12 cellular contexts compared by ENCODE assay signal in the genomic region with DNA sequence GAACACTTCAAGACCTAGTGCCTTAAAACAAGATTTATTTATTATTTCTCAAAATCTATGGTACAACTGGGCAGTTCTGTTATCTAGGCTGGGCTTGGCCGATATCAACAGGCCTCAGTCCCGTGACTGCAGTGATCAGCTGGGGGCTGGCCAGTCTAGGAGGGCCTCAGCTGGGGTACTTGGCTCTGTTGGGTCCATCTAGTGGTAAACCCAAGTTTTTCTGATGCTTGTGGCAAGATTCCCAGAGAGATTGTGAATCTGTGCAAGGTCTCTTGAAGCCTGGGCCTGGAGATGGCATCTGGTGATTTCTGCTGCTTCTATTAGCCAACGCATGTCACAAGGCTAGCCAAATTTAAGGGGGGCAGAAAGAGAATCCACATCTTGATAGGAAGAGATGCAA.
A peak's percentile ranks its signal among the peaks of the same experiment; 100 is the strongest.
DNase-seq lines count a peak whose midpoint lies in the region; ATAC-seq and TF ChIP-seq lines count a peak whose summit lies in the region.
"Had no signal": no experiment of that assay in that cellular context is flagged by ENCODE, and none has a peak within 500 bp of the region (broad histone marks: within the 10 kb centered on the region; RNA-seq: fewer than 3 reads in every experiment).

No MANE protein-coding gene starts in this region.

- H2BK5ac ChIP-seq in H9 (ENCODE audit: insufficient read length, low read length), result no peak overlapping the region

- peak; percentile 63 for TF ChIP-seq CTCF in H9 (conservative IDR thresholded peaks at IDR 0.05)
- TF ChIP-seq CTCF in PC-3 (conservative IDR thresholded peaks at IDR 0.05; ENCODE audit: low read depth, low read length), result 0 out of 2 replicates have a peak, but pooled peaks have one; percentile 9
- peak; percentile 18 for TF ChIP-seq CTCF in epithelial cell of proximal tubule (conservative IDR thresholded peaks at IDR 0.05; ENCODE audit: low read depth, low read length)
- peak; percentile 50 for TF ChIP-seq CTCF in neural progenitor cell (IDR thresholded peaks at IDR 0.05)

- BruUV-seq in PC-3 (replicated peaks; lab: Mats Ljungman, UMichigan), result no TSS peak

- H3K36me3 ChIP-seq in PC-3 (ENCODE audit: low read depth, low read length), result no peaks in the 10 kb centered on the region
- H3K36me3 ChIP-seq in neural progenitor cell, result no peaks in the 10 kb centered on the region
- H3K36me3 ChIP-seq: vagina had no signal

- H3K9me3 ChIP-seq in H9 (ENCODE audit: control insufficient read depth, low read depth, low read length) (no peaks in the 10 kb centered on the region), PC-3 (ENCODE audit: low read length) (no peaks in the 10 kb centered on the region), neural progenitor cell (ENCODE audit: low read depth) (no peaks in the 10 kb centered on the region)
- H3K9me3 ChIP-seq: vagina had no signal

- POLR2A ChIA-PET in PC-3 (lab: Charles Lee; ENCODE audit: unreplicated experiment), result no interaction called here

- no peak overlapping the region for H3K4me3 ChIP-seq in PC-3 (ENCODE audit: low read length)
- no peak overlapping the region for H3K4me3 ChIP-seq in epithelial cell of proximal tubule (ENCODE audit: low read depth, low read length)
- no peak overlapping the region for H3K4me3 ChIP-seq in neural progenitor cell
- H3K4me3 ChIP-seq: SK-N-MC, vagina had no signal

- H2BK20ac ChIP-seq in H9 (ENCODE audit: low read depth, low read length, poor library complexity, severe bottlenecking), result no peak overlapping the region

- no peaks in the 10 kb centered on the region for H3K4me1 Mint-ChIP-seq in H9
- peaks cover 3% of the 10 kb centered on the region for H3K4me1 Mint-ChIP-seq in neural progenitor cell
- no peaks in the 10 kb centered on the region for H3K4me1 Mint-ChIP-seq in activated T-cell treated with anti-CD3 and anti-CD28 coated beads, Interleukin-2, amount 50 U/mL, for 24 hours (ENCODE audit: low read depth)
- H3K4me1 Mint-ChIP-seq: activated CD4-positive, alpha-beta T cell treated with anti-CD3 and anti-CD28 coated beads, Interleukin-2, amount 10 ng/mL, durations not matched to agents 24 days and 14 days; activated naive CD4-positive, alpha-beta T cell treated with anti-CD3 and anti-CD28 coated beads, Interleukin-2, amount 10 ng/mL, durations not matched to agents 7 days and 5 days had no signal

- H3K9me2 ChIP-seq in PC-3 (replicated peaks; ENCODE audit: low read length), result no peaks in the 10 kb centered on the region

- no peak overlapping the region for H2BK120ac ChIP-seq in H9 (ENCODE audit: low read depth, low read length, poor library complexity, severe bottlenecking)

- no peak overlapping the region for H3T11ph ChIP-seq in H9 (ENCODE audit: low read length)

- H3K4me1 ChIP-seq in H9 (ENCODE audit: insufficient read depth, low read length) (no peaks in the 10 kb centered on the region), PC-3 (ENCODE audit: insufficient read depth, low read length) (no peaks in the 10 kb centered on the region), neural progenitor cell (no peaks in the 10 kb centered on the region)
- H3K4me1 ChIP-seq: vagina had no signal

- intact Hi-C loops in PC-3 (cut with micrococcal nuclease), result no loop called here

- H3K9ac ChIP-seq in H9 (ENCODE audit: extremely low read depth, insufficient read length, low read length) (no peak overlapping the region), PC-3 (ENCODE audit: low read length) (no peak overlapping the region), neural progenitor cell (no peak overlapping the region)

- H3K79me2 ChIP-seq in H9 (ENCODE audit: insufficient read depth, low read length) (no peaks in the 10 kb centered on the region), PC-3 (ENCODE audit: low read length) (no peaks in the 10 kb centered on the region), neural progenitor cell (ENCODE audit: low read depth) (no peaks in the 10 kb centered on the region)

- no peak overlapping the region for H3K56ac ChIP-seq in H9 (ENCODE audit: insufficient read length, low read depth, low read length)

- no peaks in the 10 kb centered on the region for H4K20me1 ChIP-seq in H9 (ENCODE audit: control insufficient read depth, insufficient read depth, insufficient read length)
- no peaks in the 10 kb centered on the region for H4K20me1 ChIP-seq in PC-3 (ENCODE audit: low read length)
- H4K20me1 ChIP-seq in neural progenitor cell (ENCODE audit: low read depth), result no peaks in the 10 kb centered on the region

- H3K27me3 ChIP-seq in H9 (ENCODE audit: insufficient read depth, low read length) (no peaks in the 10 kb centered on the region), PC-3 (ENCODE audit: low read length) (no peaks in the 10 kb centered on the region), neural progenitor cell (no peaks in the 10 kb centered on the region)
- H3K27me3 ChIP-seq: vagina had no signal

- H3K4me2 ChIP-seq in H9 (ENCODE audit: insufficient read depth, insufficient read length, low read length) (no peak overlapping the region), PC-3 (ENCODE audit: low read length) (no peak overlapping the region), neural progenitor cell (no peak overlapping the region)

- no peak overlapping the region for H2BK15ac ChIP-seq in H9 (ENCODE audit: low read depth, low read length)

- H4K8ac ChIP-seq in H9 (replicated peaks; ENCODE audit: insufficient read length, low read depth, low read length), result no peak overlapping the region

- no peak overlapping the region for H2AFZ ChIP-seq in H9 (ENCODE audit: low read length)
- no peak overlapping the region for H2AFZ ChIP-seq in PC-3 (ENCODE audit: low read length)
- H2AFZ ChIP-seq in neural progenitor cell (replicated peaks), result peak overlapping the region; percentile 13

- CTCF ChIA-PET in PC-3 (lab: Charles Lee), result no interaction called here

- no peak overlapping the region for H4K91ac ChIP-seq in H9 (ENCODE audit: insufficient read length, low read depth, low read length)

- no peak overlapping the region for H3K4ac ChIP-seq in H9 (ENCODE audit: low read depth, low read length)

- H3K9me3 Mint-ChIP-seq in H9, result no peaks in the 10 kb centered on the region
- H3K9me3 Mint-ChIP-seq in neural progenitor cell, result no peaks in the 10 kb centered on the region
- H3K9me3 Mint-ChIP-seq in activated T-cell treated with anti-CD3 and anti-CD28 coated beads, Interleukin-2, amount 50 U/mL, for 24 hours, result peaks cover 27% of the 10 kb centered on the region
- H3K9me3 Mint-ChIP-seq: activated CD4-positive, alpha-beta T cell treated with anti-CD3 and anti-CD28 coated beads, Interleukin-2, amount 10 ng/mL, durations not matched to agents 24 days and 14 days had no signal

- no peak overlapping the region for H3K4me3 Mint-ChIP-seq in H9
- H3K4me3 Mint-ChIP-seq in neural progenitor cell, result no peak overlapping the region
- no peak overlapping the region for H3K4me3 Mint-ChIP-seq in activated T-cell treated with anti-CD3 and anti-CD28 coated beads, Interleukin-2, amount 50 U/mL, for 24 hours
- H3K4me3 Mint-ChIP-seq: activated CD4-positive, alpha-beta T cell treated with anti-CD3 and anti-CD28 coated beads, Interleukin-2, amount 10 ng/mL, durations not matched to agents 24 days and 14 days; activated naive CD4-positive, alpha-beta T cell treated with anti-CD3 and anti-CD28 coated beads, Interleukin-2, amount 10 ng/mL, durations not matched to agents 7 days and 5 days had no signal

- H3K27ac ChIP-seq in H9 (ENCODE audit: insufficient read length, low read depth, low read length) (no peak overlapping the region), PC-3 (ENCODE audit: low read length) (no peak overlapping the region), neural progenitor cell (no peak overlapping the region)
- H3K27ac ChIP-seq: vagina had no signal

- H3K18ac ChIP-seq in H9 (ENCODE audit: insufficient read length, low read depth, low read length), result no peak overlapping the region

- ATAC-seq in PC-3, result no peak; the same call in 1 of the 2 replicates

- no peak overlapping the region for H3K14ac ChIP-seq in H9 (ENCODE audit: insufficient read depth, low read length)

- H2AK5ac ChIP-seq in H9 (ENCODE audit: insufficient read length, low read length), result no peak overlapping the region

- no peaks in the 10 kb centered on the region for H3K23me2 ChIP-seq in H9 (ENCODE audit: insufficient read length, low read depth, low read length, poor library complexity, severe bottlenecking)

- H3K36me3 Mint-ChIP-seq in H9 (ENCODE audit: insufficient read depth in 1 of 3, low read depth in 3 of 3) (no peaks in the 10 kb centered on the region), neural progenitor cell (no peaks in the 10 kb centered on the region)
- H3K36me3 Mint-ChIP-seq in activated T-cell treated with anti-CD3 and anti-CD28 coated beads, Interleukin-2, amount 50 U/mL, for 24 hours (ENCODE audit: low read depth), result no peaks in the 10 kb centered on the region
- H3K36me3 Mint-ChIP-seq: activated naive CD4-positive, alpha-beta T cell treated with anti-CD3 and anti-CD28 coated beads, Interleukin-2, amount 10 ng/mL, durations not matched to agents 7 days and 5 days had no signal

- H2BK12ac ChIP-seq in H9 (ENCODE audit: insufficient read length, low read depth, low read length), result no peak overlapping the region

- H3K27ac Mint-ChIP-seq in H9, result peak overlapping the region in 1 of 3 experiments; percentile 78; a peak in 1 of 7 replicates
- no peak overlapping the region for H3K27ac Mint-ChIP-seq in neural progenitor cell
- no peak overlapping the region for H3K27ac Mint-ChIP-seq in activated T-cell treated with anti-CD3 and anti-CD28 coated beads, Interleukin-2, amount 50 U/mL, for 24 hours
- H3K27ac Mint-ChIP-seq: activated CD4-positive, alpha-beta T cell treated with anti-CD3 and anti-CD28 coated beads, Interleukin-2, amount 10 ng/mL, durations not matched to agents 24 days and 14 days; activated naive CD4-positive, alpha-beta T cell treated with anti-CD3 and anti-CD28 coated beads, Interleukin-2, amount 10 ng/mL, durations not matched to agents 7 days and 5 days had no signal

- peak; percentile 72 for DNase-seq in H9
- DNase-seq in PC-3, result peak; percentile 19
- no peak for DNase-seq in epithelial cell of proximal tubule (ENCODE audit: low read depth)
- peak; percentile 65 for DNase-seq in neural progenitor cell (ENCODE audit: low spot score)
- no peak for DNase-seq in activated T-cell treated with anti-CD3 and anti-CD28 coated beads, Interleukin-2, amount 50 U/mL, for 24 hours
- DNase-seq in activated CD4-positive, alpha-beta T cell treated with anti-CD3 and anti-CD28 coated beads for 48 hours, result no peak
- DNase-seq in NK-92 treated with Interleukin-12 subunit alpha and Interleukin-12 subunit beta, amount 100 ng/mL, for 24 hours (lab: John Stamatoyannopoulos, UW), result no peak
- DNase-seq: activated CD4-positive, alpha-beta T cell treated with anti-CD3 and anti-CD28 coated beads, Interleukin-2, amount 10 ng/mL, durations not matched to agents 24 days and 14 days; activated naive CD4-positive, alpha-beta T cell treated with anti-CD3 and anti-CD28 coated beads, Interleukin-2, amount 10 ng/mL, durations not matched to agents 7 days and 5 days; DMS79 had no signal

- no CpG with 5 or more reads among the region's 3 CpGs for WGBS in H9 (ENCODE audit: extremely low coverage, insufficient read length, low lambda C conversion rate)

- H4K5ac ChIP-seq in H9 (ENCODE audit: insufficient read length, low read depth, low read length), result no peak overlapping the region

- no peaks in the 10 kb centered on the region for H3K79me1 ChIP-seq in H9 (ENCODE audit: insufficient read depth, low read depth, low read length, poor library complexity, severe bottlenecking)

- H3K27me3 Mint-ChIP-seq in H9 (ENCODE audit: low read depth) (no peaks in the 10 kb centered on the region), neural progenitor cell (ENCODE audit: insufficient read depth, low read depth) (no peaks in the 10 kb centered on the region)
- H3K27me3 Mint-ChIP-seq in activated T-cell treated with anti-CD3 and anti-CD28 coated beads, Interleukin-2, amount 50 U/mL, for 24 hours, result no peaks in the 10 kb centered on the region
- H3K27me3 Mint-ChIP-seq: activated CD4-positive, alpha-beta T cell treated with anti-CD3 and anti-CD28 coated beads, Interleukin-2, amount 10 ng/mL, durations not matched to agents 24 days and 14 days; activated naive CD4-positive, alpha-beta T cell treated with anti-CD3 and anti-CD28 coated beads, Interleukin-2, amount 10 ng/mL, durations not matched to agents 7 days and 5 days had no signal

- H3F3A ChIP-seq in PC-3 (ENCODE audit: low read length, unreplicated experiment) (no peaks in the 10 kb centered on the region), neural progenitor cell (ENCODE audit: low read depth) (no peaks in the 10 kb centered on the region)

- H3K23ac ChIP-seq in H9 (ENCODE audit: insufficient read length, low read depth, low read length), result no peak overlapping the region

Comparison
In these comparisons a context has a peak if more than half of its experiments do, and no peak if none do; other contexts are left out.
1. DNase-seq: peak in H9 (single experiment), PC-3 (single experiment) and neural progenitor cell (single experiment); none in epithelial cell of proximal tubule (single experiment), activated T-cell treated with anti-CD3 and anti-CD28 coated beads, Interleukin-2, amount 50 U/mL, for 24 hours (single experiment), activated CD4-positive, alpha-beta T cell treated with anti-CD3 and anti-CD28 coated beads for 48 hours (single experiment) and NK-92 treated with Interleukin-12 subunit alpha and Interleukin-12 subunit beta, amount 100 ng/mL, for 24 hours (single experiment).
2. CTCF ChIP-seq: peak in every context shown above with its lines; median percentile 63 in H9; 50 in neural progenitor cell; 18 in epithelial cell of proximal tubule; 9 in PC-3.